ENCODE assay signal across 19 cellular contexts in genomic region chr3:151178208-151178845, GRCh38. TPM values are rescaled to one million over a fixed set of nuclear protein-coding genes. Genes with fewer than 3 reads are reported as not detected.
"Had no signal": no experiment of that assay in that cellular context is flagged by ENCODE, and none has a peak within 500 bp of the region (broad histone marks: within the 10 kb centered on the region; RNA-seq: fewer than 3 reads in every experiment).

No MANE protein-coding gene starts in this region.

- H3K9me3 Mint-ChIP-seq: activated naive CD4-positive, alpha-beta T cell treated with anti-CD3 and anti-CD28 coated beads, Interleukin-2, amount 50 U/mL, for 24 hours; dendritic cell treated with granulocyte-macrophage colony-stimulating factor and Interleukin-4, amounts not matched to agents 40 ng/mL and 50 ng/mL, for 4 days; natural killer cell; stimulated activated naive B cell treated with anti-CD40 and anti-IgM and Interleukin-4, amounts not matched to agents 10 μg/mL and 1 μg/mL and 100 μg/mL, for 72 hours had no signal

- H3K4me3 ChIP-seq: ascending aorta, breast epithelium, esophagus squamous epithelium, heart right ventricle, pancreas, right lobe of liver, thoracic aorta had no signal

- H3K4me1 ChIP-seq: ascending aorta, breast epithelium, esophagus squamous epithelium, pancreas had no signal

- H3K27me3 Mint-ChIP-seq: activated naive CD4-positive, alpha-beta T cell treated with anti-CD3 and anti-CD28 coated beads, Interleukin-2, amount 50 U/mL, for 24 hours; dendritic cell treated with granulocyte-macrophage colony-stimulating factor and Interleukin-4, amounts not matched to agents 40 ng/mL and 50 ng/mL, for 4 days had no signal

- H3K27me3 ChIP-seq: ascending aorta, breast epithelium, esophagus squamous epithelium, heart right ventricle, neutrophil, pancreas, right lobe of liver had no signal

- H3K27ac ChIP-seq: ascending aorta, breast epithelium, esophagus squamous epithelium, heart right ventricle, neutrophil, pancreas, right lobe of liver, thoracic aorta, VCaP had no signal

- H3K9me3 ChIP-seq: ascending aorta, breast epithelium, esophagus squamous epithelium, heart right ventricle, neutrophil, pancreas, right lobe of liver, thoracic aorta had no signal

- H3K4me3 Mint-ChIP-seq: activated naive CD4-positive, alpha-beta T cell treated with anti-CD3 and anti-CD28 coated beads, Interleukin-2, amount 50 U/mL, for 24 hours; dendritic cell treated with granulocyte-macrophage colony-stimulating factor and Interleukin-4, amounts not matched to agents 40 ng/mL and 50 ng/mL, for 4 days; natural killer cell; stimulated activated naive B cell treated with anti-CD40 and anti-IgM and Interleukin-4, amounts not matched to agents 10 μg/mL and 1 μg/mL and 100 μg/mL, for 72 hours had no signal

- H3K36me3 Mint-ChIP-seq: activated naive CD4-positive, alpha-beta T cell treated with anti-CD3 and anti-CD28 coated beads, Interleukin-2, amount 50 U/mL, for 24 hours; natural killer cell; stimulated activated naive B cell treated with anti-CD40 and anti-IgM and Interleukin-4, amounts not matched to agents 10 μg/mL and 1 μg/mL and 100 μg/mL, for 72 hours had no signal

- ATAC-seq: heart right ventricle; natural killer cell; stimulated activated naive B cell treated with anti-CD40 and anti-IgM and Interleukin-4, amounts not matched to agents 10 μg/mL and 1 μg/mL and 100 μg/mL, for 72 hours had no signal

- H3K27ac Mint-ChIP-seq: activated naive CD4-positive, alpha-beta T cell treated with anti-CD3 and anti-CD28 coated beads, Interleukin-2, amount 50 U/mL, for 24 hours; dendritic cell treated with granulocyte-macrophage colony-stimulating factor and Interleukin-4, amounts not matched to agents 40 ng/mL and 50 ng/mL, for 4 days; natural killer cell; stimulated activated naive B cell treated with anti-CD40 and anti-IgM and Interleukin-4, amounts not matched to agents 10 μg/mL and 1 μg/mL and 100 μg/mL, for 72 hours had no signal

- H3K36me3 ChIP-seq: ascending aorta, breast epithelium, esophagus squamous epithelium, heart right ventricle, neutrophil, pancreas, right lobe of liver, thoracic aorta had no signal

- DNase-seq: activated CD4-positive, alpha-beta T cell treated with anti-CD3 and anti-CD28 coated beads for 1 hour; activated gamma-delta T cell; effector memory CD4-positive, alpha-beta T cell; esophagus squamous epithelium; heart right ventricle; mesendoderm; natural killer cell; pancreas; right lobe of liver; stimulated activated CD4-positive, alpha-beta T cell treated with anti-CD3 and anti-CD28 coated beads, Interleukin-4, amount 100 ng/mL, for 4 hours; stimulated activated naive B cell treated with anti-CD40 and anti-IgM and Interleukin-4, amounts not matched to agents 10 μg/mL and 1 μg/mL and 100 μg/mL, for 72 hours had no signal

RNA-seq across cellular contexts. Expression of gene GPR171, which starts 24.7 kb away (rescaled TPM):
- total RNA-seq: endothelial cell of umbilical vein had no signal
- polyA plus RNA-seq: endothelial cell of umbilical vein had no signal
